ENCODE assay signal across 19 cellular contexts in genomic region chr10:49598164-49598856, GRCh38. TPM values are rescaled to one million over a fixed set of nuclear protein-coding genes. Genes with fewer than 3 reads are reported as not detected.
A peak's percentile ranks its signal among the peaks of the same experiment; 100 is the strongest.
DNase-seq lines count a peak whose midpoint lies in the region; TF ChIP-seq lines count a peak whose summit lies in the region.
"Had no signal": no experiment of that assay in that cellular context is flagged by ENCODE, and none has a peak within 500 bp of the region (broad histone marks: within the 10 kb centered on the region; RNA-seq: fewer than 3 reads in every experiment).

No MANE protein-coding gene starts in this region.

- H4K20me1 ChIP-seq in osteoblast (ENCODE audit: insufficient read depth, low read length), result no peaks in the 10 kb centered on the region

- no peaks in the 10 kb centered on the region for H3K27me3 ChIP-seq in colonic mucosa
- peaks cover 12% of the 10 kb centered on the region for H3K27me3 ChIP-seq in osteoblast (ENCODE audit: insufficient read depth, low read length)
- H3K27me3 ChIP-seq: BE2C, Peyer's patch, SJSA1 had no signal

- H3K36me3 ChIP-seq in colonic mucosa (no peaks in the 10 kb centered on the region), osteoblast (ENCODE audit: insufficient read depth, low read length) (no peaks in the 10 kb centered on the region)
- H3K36me3 ChIP-seq: BE2C, Peyer's patch, SJSA1 had no signal

- no peaks in the 10 kb centered on the region for H3K79me2 ChIP-seq in osteoblast (ENCODE audit: insufficient read depth, low read length)

- H3K9me3 ChIP-seq in colonic mucosa (no peaks in the 10 kb centered on the region), osteoblast (ENCODE audit: low read depth, low read length) (no peaks in the 10 kb centered on the region)
- H3K9me3 ChIP-seq: BE2C, Peyer's patch, SJSA1 had no signal

- CTCF ChIA-PET in GM10248 (lab: Yijun Ruan, JAX), result interaction anchor here (1.0 to 1.3 kb wide), 2 partner anchors 9 to 626 kb away, joined by 3 to 5 read pairs; no protein-coding TSS in a partner anchor

- DNase-seq in DMS 273 (lab: John Stamatoyannopoulos, UW; ENCODE audit: unreplicated experiment) (peak; percentile 32), DMS 273 treated with DMSO at 0.1 percent for 48 hours (lab: John Stamatoyannopoulos, UW) (no peak), GM10248 (ENCODE audit: extremely low spot score) (peak; percentile 8), colonic mucosa (peak; percentile 8), osteoblast (ENCODE audit: insufficient read length, low spot score, missing footprints) (peak; percentile 57), NCI-H510A treated with DMSO at 0.1 percent for 48 hours (lab: John Stamatoyannopoulos, UW) (no peak)
- DNase-seq in stimulated activated naive CD4-positive, alpha-beta T cell treated with Interleukin-2 at 50 U/mL for 16 hours (lab: John Stamatoyannopoulos, UW), result no peak
- no peak for DNase-seq in stimulated activated CD4-positive, alpha-beta T cell treated with anti-CD3 and anti-CD28 coated beads, Interleukin-1b, Interleukin-23, amount 100 ng/mL, for 48 hours
- DNase-seq: BE2C; Calu3; CD4-positive, alpha-beta memory T cell; NCI-H1092 treated with DMSO at 0.1 percent for 48 hours; NCI-H524 treated with DMSO at 0.1 percent for 48 hours; NK-92 treated with Interleukin-12 subunit alpha and Interleukin-12 subunit beta, amount 100 ng/mL, for 24 hours had no signal

- no peak overlapping the region for H3K27ac ChIP-seq in colonic mucosa
- H3K27ac ChIP-seq in osteoblast (ENCODE audit: low read depth, low read length), result no peak overlapping the region
- H3K27ac ChIP-seq: 22Rv1, Peyer's patch, SJSA1 had no signal

- H3K9ac ChIP-seq in colonic mucosa (ENCODE audit: low read depth in 2 of 2, low read length in 2 of 2), result no peak overlapping the region

- no peak overlapping the region for H3K4me2 ChIP-seq in osteoblast (ENCODE audit: insufficient read depth, low read length)
- H3K4me2 ChIP-seq: GM23338 had no signal

- H3K4me3 ChIP-seq in colonic mucosa, result no peak overlapping the region
- H3K4me3 ChIP-seq in osteoblast (ENCODE audit: insufficient read depth, low read length), result no peak overlapping the region
- H3K4me3 ChIP-seq: GM23338, K562, Peyer's patch, SJSA1 had no signal

- POLR2A ChIA-PET in GM10248 (lab: Yijun Ruan, JAX), result no interaction called here

- no peak overlapping the region for H2AFZ ChIP-seq in osteoblast (ENCODE audit: low read length)
- H2AFZ ChIP-seq: GM23338 had no signal

- intact Hi-C loops in colonic mucosa (cut with DNase I), result no loop called here

- TF ChIP-seq CTCF in GM10248 (IDR thresholded peaks at IDR 0.05; ENCODE audit: control extremely low read depth, extremely low read depth, low read depth, missing control alignments) (no peak), colonic mucosa (IDR thresholded peaks at IDR 0.05) (no peak), osteoblast (IDR thresholded peaks at IDR 0.05; ENCODE audit: extremely low read depth, low read depth, low read length) (no peak)

- H3K4me1 ChIP-seq in colonic mucosa (no peaks in the 10 kb centered on the region), osteoblast (ENCODE audit: insufficient read depth, low read length) (peaks cover 11% of the 10 kb centered on the region)
- H3K4me1 ChIP-seq: Peyer's patch, SJSA1 had no signal

RNA-seq across cellular contexts. Expression of gene SLC18A3, which starts 11.8 kb away (rescaled TPM):
- total RNA-seq in colonic mucosa (under 1 TPM in 1 of 2 donors, not detected in 1; 0.42 TPM), osteoblast (not detected in 2 replicates)
- total RNA-seq: Calu3; CD4-positive, alpha-beta memory T cell; GM23338; K562; SJSA1 had no signal

RNA-seq across cellular contexts. Expression of gene CHAT, which starts 15.5 kb away (rescaled TPM):
- 1 to 10 TPM in 1 of 2 donors, under 1 TPM in 1; 0.16 to 1.2 TPM for total RNA-seq in colonic mucosa
- not detected in 2 replicates for total RNA-seq in osteoblast
- total RNA-seq: Calu3; CD4-positive, alpha-beta memory T cell; GM23338; K562; SJSA1 had no signal

RNA-seq across cellular contexts. Expression of gene ERCC6, which starts 59.4 kb away (rescaled TPM):
- 10 to 100 TPM; 16.4 to 18.0 TPM for total RNA-seq in colonic mucosa
- total RNA-seq in osteoblast, result 52.7 and 54.3 TPM in 2 replicates

Comparison
In these comparisons a context has a peak if more than half of its experiments do, and no peak if none do; other contexts are left out.
1. DNase-seq: peak in DMS 273 (single experiment), GM10248 (single experiment), colonic mucosa (single experiment) and osteoblast (single experiment); none in DMS 273 treated with DMSO at 0.1 percent for 48 hours (single experiment), stimulated activated naive CD4-positive, alpha-beta T cell treated with Interleukin-2 at 50 U/mL for 16 hours (single experiment), stimulated activated CD4-positive, alpha-beta T cell treated with anti-CD3 and anti-CD28 coated beads, Interleukin-1b, Interleukin-23, amount 100 ng/mL, for 48 hours (single experiment) and NCI-H510A treated with DMSO at 0.1 percent for 48 hours (single experiment).